Comparison of ENCODE assay signal across 1 cellular context in the genomic region with DNA sequence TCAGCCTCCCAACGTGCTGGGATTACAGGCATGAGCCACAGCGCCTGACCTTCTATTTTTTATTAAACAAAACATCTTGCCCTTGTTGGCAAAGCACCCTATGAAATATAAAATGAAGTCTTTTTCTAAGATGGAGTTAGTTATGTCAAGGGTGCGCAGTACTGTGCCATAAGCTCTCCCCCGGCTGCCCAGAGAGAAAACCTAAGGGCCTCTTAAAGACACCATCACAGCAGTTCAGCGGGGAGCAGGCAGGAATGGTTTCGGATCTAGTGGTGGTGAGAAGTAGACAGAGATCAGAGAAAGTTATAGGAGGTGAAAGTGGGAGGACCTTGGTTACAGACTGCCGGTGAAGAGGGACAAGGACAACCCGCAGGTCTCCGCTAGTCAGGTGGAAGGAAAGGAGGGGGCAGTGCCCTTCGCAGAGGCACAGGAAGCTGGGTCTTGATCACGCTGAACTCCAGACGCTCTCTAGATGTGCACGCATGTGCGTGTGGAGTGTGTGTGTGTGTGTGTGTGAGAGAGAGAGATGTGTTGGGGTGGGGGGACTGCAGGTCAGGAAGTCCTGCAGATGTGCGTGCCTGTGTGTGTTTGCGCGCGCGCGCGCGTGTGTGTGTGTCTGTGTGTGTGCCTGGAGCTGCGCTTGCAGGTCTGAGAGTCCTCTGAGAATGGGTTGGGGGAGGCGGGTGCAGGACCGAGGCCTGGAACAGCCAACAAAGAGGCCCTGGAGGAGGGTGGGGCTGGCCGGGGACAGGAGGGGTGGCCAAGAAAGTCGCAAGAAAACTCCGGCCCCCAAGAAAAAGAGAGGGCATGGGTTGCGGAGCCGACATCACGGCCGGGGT.
TF ChIP-seq lines count a peak whose summit lies in the region.

No MANE protein-coding gene starts in this region.

TF ChIP-seq in SK-N-SH, 30 proteins besides CTCF, POLR2A, EP300 and RAD21:
- TF ChIP-seq CHD2 (IDR thresholded peaks at IDR 0.05; ENCODE audit: low read length, partially characterized antibody) (no peak), NRF1 (IDR thresholded peaks at IDR 0.05; ENCODE audit: low read depth, low read length) (peak; percentile 49), GABPA (IDR thresholded peaks at IDR 0.05; ENCODE audit: low read depth) (no peak), RCOR1 (IDR thresholded peaks at IDR 0.05; ENCODE audit: low read length) (no peak), MXI1 (IDR thresholded peaks at IDR 0.05; ENCODE audit: low read depth, low read length) (peak; percentile 47), MEF2A (IDR thresholded peaks at IDR 0.05; ENCODE audit: borderline replicate concordance, low read depth) (no peak), SMC3 (IDR thresholded peaks at IDR 0.05; ENCODE audit: low read depth, low read length) (no peak), JUND (IDR thresholded peaks at IDR 0.05) (no peak), ELF1 (IDR thresholded peaks at IDR 0.05) (no peak), POLR2AphosphoS5 (IDR thresholded peaks at IDR 0.05; ENCODE audit: low read depth, low read length) (peak; percentile 48; the same call in 1 of the 2 replicates), MAX (IDR thresholded peaks at IDR 0.05; ENCODE audit: low read depth) (peak; percentile 17; the same call in 1 of the 2 replicates), TEAD4 (IDR thresholded peaks at IDR 0.05; ENCODE audit: borderline replicate concordance, insufficient read depth) (no peak), FOSL2 (IDR thresholded peaks at IDR 0.05; ENCODE audit: borderline replicate concordance, low read depth) (no peak), EZH2phosphoT487 (IDR thresholded peaks at IDR 0.05; ENCODE audit: borderline replicate concordance, low read depth) (no peak), USF1 (IDR thresholded peaks at IDR 0.05; ENCODE audit: borderline replicate concordance, low read depth) (no peak), YY1 (IDR thresholded peaks at IDR 0.05; ENCODE audit: low read depth) (no peak), SIN3A (IDR thresholded peaks at IDR 0.05; ENCODE audit: borderline replicate concordance, low read depth, low read length) (no peak)
- TF ChIP-seq, protein P1, sequence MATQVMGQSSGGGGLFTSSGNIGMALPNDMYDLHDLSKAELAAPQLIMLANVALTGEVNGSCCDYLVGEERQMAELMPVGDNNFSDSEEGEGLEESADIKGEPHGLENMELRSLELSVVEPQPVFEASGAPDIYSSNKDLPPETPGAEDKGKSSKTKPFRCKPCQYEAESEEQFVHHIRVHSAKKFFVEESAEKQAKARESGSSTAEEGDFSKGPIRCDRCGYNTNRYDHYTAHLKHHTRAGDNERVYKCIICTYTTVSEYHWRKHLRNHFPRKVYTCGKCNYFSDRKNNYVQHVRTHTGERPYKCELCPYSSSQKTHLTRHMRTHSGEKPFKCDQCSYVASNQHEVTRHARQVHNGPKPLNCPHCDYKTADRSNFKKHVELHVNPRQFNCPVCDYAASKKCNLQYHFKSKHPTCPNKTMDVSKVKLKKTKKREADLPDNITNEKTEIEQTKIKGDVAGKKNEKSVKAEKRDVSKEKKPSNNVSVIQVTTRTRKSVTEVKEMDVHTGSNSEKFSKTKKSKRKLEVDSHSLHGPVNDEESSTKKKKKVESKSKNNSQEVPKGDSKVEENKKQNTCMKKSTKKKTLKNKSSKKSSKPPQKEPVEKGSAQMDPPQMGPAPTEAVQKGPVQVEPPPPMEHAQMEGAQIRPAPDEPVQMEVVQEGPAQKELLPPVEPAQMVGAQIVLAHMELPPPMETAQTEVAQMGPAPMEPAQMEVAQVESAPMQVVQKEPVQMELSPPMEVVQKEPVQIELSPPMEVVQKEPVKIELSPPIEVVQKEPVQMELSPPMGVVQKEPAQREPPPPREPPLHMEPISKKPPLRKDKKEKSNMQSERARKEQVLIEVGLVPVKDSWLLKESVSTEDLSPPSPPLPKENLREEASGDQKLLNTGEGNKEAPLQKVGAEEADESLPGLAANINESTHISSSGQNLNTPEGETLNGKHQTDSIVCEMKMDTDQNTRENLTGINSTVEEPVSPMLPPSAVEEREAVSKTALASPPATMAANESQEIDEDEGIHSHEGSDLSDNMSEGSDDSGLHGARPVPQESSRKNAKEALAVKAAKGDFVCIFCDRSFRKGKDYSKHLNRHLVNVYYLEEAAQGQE (IDR thresholded peaks at IDR 0.05; ENCODE audit: low read depth, low read length) = no peak
- TF ChIP-seq, protein P2, sequence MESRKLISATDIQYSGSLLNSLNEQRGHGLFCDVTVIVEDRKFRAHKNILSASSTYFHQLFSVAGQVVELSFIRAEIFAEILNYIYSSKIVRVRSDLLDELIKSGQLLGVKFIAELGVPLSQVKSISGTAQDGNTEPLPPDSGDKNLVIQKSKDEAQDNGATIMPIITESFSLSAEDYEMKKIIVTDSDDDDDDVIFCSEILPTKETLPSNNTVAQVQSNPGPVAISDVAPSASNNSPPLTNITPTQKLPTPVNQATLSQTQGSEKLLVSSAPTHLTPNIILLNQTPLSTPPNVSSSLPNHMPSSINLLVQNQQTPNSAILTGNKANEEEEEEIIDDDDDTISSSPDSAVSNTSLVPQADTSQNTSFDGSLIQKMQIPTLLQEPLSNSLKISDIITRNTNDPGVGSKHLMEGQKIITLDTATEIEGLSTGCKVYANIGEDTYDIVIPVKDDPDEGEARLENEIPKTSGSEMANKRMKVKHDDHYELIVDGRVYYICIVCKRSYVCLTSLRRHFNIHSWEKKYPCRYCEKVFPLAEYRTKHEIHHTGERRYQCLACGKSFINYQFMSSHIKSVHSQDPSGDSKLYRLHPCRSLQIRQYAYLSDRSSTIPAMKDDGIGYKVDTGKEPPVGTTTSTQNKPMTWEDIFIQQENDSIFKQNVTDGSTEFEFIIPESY (IDR thresholded peaks at IDR 0.05; ENCODE audit: borderline replicate concordance, low read depth) = no peak
